ENCODE assay signal across 8 cellular contexts in genomic region chr16:67666538-67667433, GRCh38. TPM values are rescaled to one million over a fixed set of nuclear protein-coding genes. Genes with fewer than 3 reads are reported as not detected.
DNase-seq lines count a peak whose midpoint lies in the region; ATAC-seq lines count a peak whose summit lies in the region.

C16orf86 (plus strand) TSS chr16:67666814; CDS start chr16:67666971, 157 bp downstream.
ENKD1 (minus strand) TSS chr16:67666750; CDS start chr16:67666442, 308 bp downstream.

- H3K23ac ChIP-seq in mesendoderm (ENCODE audit: low read length) = no peak within 1 kb of the TSS

- no peak within 1 kb of the TSS for H2BK120ac ChIP-seq in mesendoderm (ENCODE audit: low read depth, low read length)

- H3K4me3 ChIP-seq in mesendoderm (ENCODE audit: low read length) = peak within 1 kb of the TSS; percentile 58

- H3K4me2 ChIP-seq in mesendoderm (ENCODE audit: low read length) = peak within 1 kb of the TSS; percentile 70

- H3K18ac ChIP-seq in mesendoderm (ENCODE audit: low read length) = peak within 1 kb of the TSS; percentile 51

- H3K36me3 Mint-ChIP-seq in effector memory CD8-positive, alpha-beta T cell (ENCODE audit: insufficient read depth) = peaks cover 14% of the 10 kb centered on the region

- no peaks in the 10 kb centered on the region for H3K79me2 ChIP-seq in mesendoderm (ENCODE audit: control insufficient read depth, insufficient read depth, low read length)

- no peak within 1 kb of the TSS for H3K4ac ChIP-seq in mesendoderm (ENCODE audit: low read depth, low read length)

- peak; percentile 47 for ATAC-seq in HG03095 (IDR thresholded peaks at IDR 0.05; ENCODE audit: unreplicated experiment)
- ATAC-seq in effector memory CD8-positive, alpha-beta T cell (replicated peaks) = peak; percentile 80

- H3K27ac ChIP-seq in mesendoderm (ENCODE audit: low read depth, low read length) = no peak within 1 kb of the TSS

- WGBS in mesendoderm (ENCODE audit: extremely low coverage, insufficient coverage, low lambda C conversion rate) = no CpG with 5 or more reads among the region's 77 CpGs

- H3K27me3 Mint-ChIP-seq in effector memory CD8-positive, alpha-beta T cell = no peaks in the 10 kb centered on the region

- no peak within 1 kb of the TSS for H4K5ac ChIP-seq in mesendoderm (ENCODE audit: low read length)

- DNase-seq in NCI-H2227 (lab: John Stamatoyannopoulos, UW; ENCODE audit: unreplicated experiment) (peak; percentile 85), NCI-H2227 treated with DMSO at 0.1 percent for 48 hours (lab: John Stamatoyannopoulos, UW) (no peak), NCI-H748 treated with DMSO at 0.1 percent for 48 hours (lab: John Stamatoyannopoulos, UW) (peak; percentile 52), mesendoderm (peak; percentile 91)
- peak; percentile 60 to 70 for DNase-seq in activated CD8-positive, alpha-beta memory T cell treated with anti-CD3 and anti-CD28 coated beads for 4 hours (ENCODE audit: low read depth in 2 of 2)
- DNase-seq in effector memory CD8-positive, alpha-beta T cell = peak; percentile 72 to 78 (median 77)
- DNase-seq in stimulated activated CD8-positive, alpha-beta memory T cell treated with anti-CD3 and anti-CD28 coated beads, Interleukin-12 subunit alpha, Interleukin-12 subunit beta, amount 100 ng/mL, for 4 hours (ENCODE audit: low read depth) = peak; percentile 68

- H2BK15ac ChIP-seq in mesendoderm (replicated peaks; ENCODE audit: low read depth) = no peak within 1 kb of the TSS

- no peaks in the 10 kb centered on the region for H3K36me3 ChIP-seq in mesendoderm (ENCODE audit: control insufficient read depth, insufficient read depth, low read length)

- H3K79me1 ChIP-seq in mesendoderm (ENCODE audit: low read length) = no peaks in the 10 kb centered on the region

- H3K27me3 ChIP-seq in mesendoderm (ENCODE audit: insufficient read depth, low read length, poor library complexity) = no peaks in the 10 kb centered on the region

- no peaks in the 10 kb centered on the region for H3K9me3 Mint-ChIP-seq in effector memory CD8-positive, alpha-beta T cell

- H2BK5ac ChIP-seq in mesendoderm (ENCODE audit: low read length) = no peak within 1 kb of the TSS

- H2AK5ac ChIP-seq in mesendoderm (ENCODE audit: low read length) = no peak within 1 kb of the TSS

- H3K56ac ChIP-seq in mesendoderm (ENCODE audit: low read length) = peak within 1 kb of the TSS; percentile 90

- H3K9ac ChIP-seq in mesendoderm (ENCODE audit: low read length) = peak within 1 kb of the TSS; percentile 77

- H4K8ac ChIP-seq in mesendoderm (ENCODE audit: low read depth, low read length) = no peak within 1 kb of the TSS

- peak within 1 kb of the TSS; percentile 87 to 90 for H3K27ac Mint-ChIP-seq in effector memory CD8-positive, alpha-beta T cell

- H3K4me1 ChIP-seq in mesendoderm (ENCODE audit: control insufficient read depth, low read depth, low read length) = peaks cover 2% of the 10 kb centered on the region

- peaks cover 0 to 13% of the 10 kb centered on the region in 2 donors for H3K4me1 Mint-ChIP-seq in effector memory CD8-positive, alpha-beta T cell (ENCODE audit: low read depth in 2 of 2)

- peak within 1 kb of the TSS; percentile 87 to 88 for H3K4me3 Mint-ChIP-seq in effector memory CD8-positive, alpha-beta T cell

RNA-seq across cellular contexts. Expression of gene C16orf86, which starts in this region (rescaled TPM):
- polyA plus RNA-seq in mesendoderm (2013, experiment 1 of 2) = 0.49 TPM
- 0.29 TPM for polyA plus RNA-seq in mesendoderm (2013, experiment 2 of 2)

RNA-seq across cellular contexts. Expression of gene ENKD1, which starts in this region (rescaled TPM):
- 4.8 TPM for polyA plus RNA-seq in mesendoderm (2013, experiment 1 of 2)
- polyA plus RNA-seq in mesendoderm (2013, experiment 2 of 2) = 5.1 TPM
